ENCODE assay signal across 18 cellular contexts in genomic region chr10:44056206-44056605, GRCh38.
"Had no signal": no experiment of that assay in that cellular context is flagged by ENCODE, and none has a peak within 500 bp of the region (broad histone marks: within the 10 kb centered on the region; RNA-seq: fewer than 3 reads in every experiment).

No MANE protein-coding gene starts in this region.

- DNase-seq: activated CD4-positive, alpha-beta T cell treated with anti-CD3 and anti-CD28 coated beads, Interleukin-2, amount 50 U/mL, for 4 hours; activated gamma-delta T cell treated with Interleukin-2 at 50 U/mL for 16 hours; central memory CD4-positive, alpha-beta T cell; colonic mucosa; endodermal cell; kidney glomerular epithelial cell; naive thymus-derived CD4-positive, alpha-beta T cell; stimulated activated CD4-positive, alpha-beta T cell treated with anti-CD3 and anti-CD28 coated beads, Interleukin-12 subunit alpha, Interleukin-12 subunit beta, amount 100 ng/mL, for 4 hours; stimulated activated CD4-positive, alpha-beta T cell treated with anti-CD3 and anti-CD28 coated beads, Interleukin-1b, Interleukin-23, amount 100 ng/mL, for 48 hours; stimulated activated CD8-positive, alpha-beta memory T cell treated with anti-CD3 and anti-CD28 coated beads, Interleukin-4, amount 100 ng/mL, for 48 hours; stimulated activated naive CD4-positive, alpha-beta T cell; SW 1271; thyroid gland had no signal

- H3K27me3 Mint-ChIP-seq: memory B cell had no signal

- H3K4me3 ChIP-seq: colonic mucosa, pancreas, thyroid gland had no signal

- H3K4me3 Mint-ChIP-seq: activated naive CD8-positive, alpha-beta T cell; activated T-helper 1 cell treated with anti-CD3 and anti-CD28 coated beads, Interleukin-12 subunit alpha, Interleukin-12 subunit beta, Interleukin-2, Interleukin-4 antibody, amounts not matched to agents 30 ng/mL and 10 ng/mL and 1 ng/mL, durations not matched to agents 14 hours and 24 hours and 36 hours; brain; endodermal cell; memory B cell; naive thymus-derived CD4-positive, alpha-beta T cell had no signal

- ATAC-seq: naive thymus-derived CD4-positive, alpha-beta T cell had no signal

- H3K9me3 Mint-ChIP-seq: activated T-helper 1 cell treated with anti-CD3 and anti-CD28 coated beads, Interleukin-12 subunit alpha, Interleukin-12 subunit beta, Interleukin-2, Interleukin-4 antibody, amounts not matched to agents 30 ng/mL and 10 ng/mL and 1 ng/mL, durations not matched to agents 14 hours and 24 hours and 36 hours; endodermal cell; naive thymus-derived CD4-positive, alpha-beta T cell had no signal

- H3K36me3 Mint-ChIP-seq: activated naive CD8-positive, alpha-beta T cell; brain; memory B cell; naive thymus-derived CD4-positive, alpha-beta T cell had no signal

- H3K27ac Mint-ChIP-seq: activated naive CD8-positive, alpha-beta T cell; activated T-helper 1 cell treated with anti-CD3 and anti-CD28 coated beads, Interleukin-12 subunit alpha, Interleukin-12 subunit beta, Interleukin-2, Interleukin-4 antibody, amounts not matched to agents 30 ng/mL and 10 ng/mL and 1 ng/mL, durations not matched to agents 14 hours and 24 hours and 36 hours; endodermal cell; memory B cell; naive thymus-derived CD4-positive, alpha-beta T cell had no signal

- H3K4me1 Mint-ChIP-seq: memory B cell; naive thymus-derived CD4-positive, alpha-beta T cell had no signal
